In the genomic region with DNA sequence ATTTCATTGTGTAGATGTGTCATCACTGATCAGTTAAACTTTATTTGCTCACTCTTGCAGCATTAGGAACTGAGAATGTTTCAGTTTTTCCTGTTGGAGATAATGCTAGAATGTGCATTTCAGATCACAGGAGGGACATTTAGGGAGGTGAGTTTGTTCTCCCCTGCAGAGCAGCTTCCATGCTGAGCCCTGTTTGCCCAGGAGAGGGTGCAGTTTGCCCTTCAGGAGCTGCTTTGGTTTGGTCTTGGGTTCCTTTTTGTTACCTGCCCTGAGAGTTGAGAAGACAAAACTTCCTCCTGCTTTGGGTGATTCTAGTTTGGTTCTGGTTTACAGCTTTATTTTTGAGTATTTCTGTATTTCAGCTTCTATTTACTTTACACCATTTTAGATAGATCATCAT, we compare ENCODE assay signal across 8 cellular contexts. TPM values are rescaled to one million over a fixed set of nuclear protein-coding genes. Genes with fewer than 3 reads are reported as not detected.
A peak's percentile ranks its signal among the peaks of the same experiment; 100 is the strongest.
DNase-seq lines count a peak whose midpoint lies in the region; ATAC-seq and TF ChIP-seq lines count a peak whose summit lies in the region.

No MANE protein-coding gene starts in this region.

- H3K4me3 ChIP-seq in NB4 (ENCODE audit: low read depth, low read length), result no peak overlapping the region
- H3K4me3 ChIP-seq in prostate gland, result no peak overlapping the region

- peaks cover 38% of the 10 kb centered on the region for H3K4me1 Mint-ChIP-seq in activated CD4-positive, alpha-beta T cell treated with anti-CD3 and anti-CD28 coated beads, Interleukin-2, amount 10 ng/mL, durations not matched to agents 24 days and 14 days

- H3K27me3 Mint-ChIP-seq in activated CD4-positive, alpha-beta T cell treated with anti-CD3 and anti-CD28 coated beads, Interleukin-2, amount 10 ng/mL, durations not matched to agents 24 days and 14 days, result no peaks in the 10 kb centered on the region

- peak overlapping the region in 1 of 2 donors; percentile 23 for H3K27ac ChIP-seq in prostate gland

- no peak overlapping the region for H3K4me3 Mint-ChIP-seq in activated CD4-positive, alpha-beta T cell treated with anti-CD3 and anti-CD28 coated beads, Interleukin-2, amount 10 ng/mL, durations not matched to agents 24 days and 14 days

- peak; percentile 64 for DNase-seq in activated gamma-delta T cell treated with Interleukin-2 at 50 U/mL for 16 hours
- no peak for DNase-seq in activated gamma-delta T cell (lab: John Stamatoyannopoulos, UW)
- DNase-seq in NB4 (ENCODE audit: low read depth), result peak; percentile 63
- DNase-seq in activated CD4-positive, alpha-beta T cell treated with anti-CD3 and anti-CD28 coated beads, Interleukin-2, amount 10 ng/mL, durations not matched to agents 24 days and 14 days, result peak; percentile 91
- DNase-seq in effector CD4-positive, alpha-beta T cell, result peak; percentile 59
- DNase-seq in prostate gland (ENCODE audit: low spot score), result no peak
- DNase-seq in NCI-H446 (lab: John Stamatoyannopoulos, UW), result no peak

- H3K36me3 Mint-ChIP-seq in activated CD4-positive, alpha-beta T cell treated with anti-CD3 and anti-CD28 coated beads, Interleukin-2, amount 10 ng/mL, durations not matched to agents 24 days and 14 days (ENCODE audit: low read depth), result peaks cover 24% of the 10 kb centered on the region

- intact Hi-C loops in activated CD4-positive, alpha-beta T cell treated with anti-CD3 and anti-CD28 coated beads, Interleukin-2, amount 10 ng/mL, durations not matched to agents 24 days and 14 days (cut with micrococcal nuclease), result loop anchor here (1.0 to 5.0 kb wide), 3 partner anchors 15 to 47 kb away; no protein-coding TSS in a partner anchor
- intact Hi-C loops in prostate gland (cut with DNase I), result no loop called here

- TF ChIP-seq POLR2A in NB4 (IDR thresholded peaks at IDR 0.05; ENCODE audit: extremely low read depth, insufficient read length) (no peak), prostate gland (IDR thresholded peaks at IDR 0.05) (no peak)

- no peaks in the 10 kb centered on the region for H3K36me3 ChIP-seq in prostate gland

- H3K27me3 ChIP-seq in prostate gland (replicated peaks; ENCODE audit: insufficient read depth), result no peaks in the 10 kb centered on the region

- TF ChIP-seq CTCF in NB4 (IDR thresholded peaks at IDR 0.05; ENCODE audit: low read depth, low read length) (peak; percentile 81), prostate gland (IDR thresholded peaks at IDR 0.05) (peak in 3 of 4 experiments; percentile 34 to 65 (median 54))

- no peak for ATAC-seq in HG02610 (IDR thresholded peaks at IDR 0.05; ENCODE audit: unreplicated experiment)

- H3K4me1 ChIP-seq in prostate gland (replicated peaks), result no peaks in the 10 kb centered on the region

- H3K27ac Mint-ChIP-seq in activated CD4-positive, alpha-beta T cell treated with anti-CD3 and anti-CD28 coated beads, Interleukin-2, amount 10 ng/mL, durations not matched to agents 24 days and 14 days, result peak overlapping the region; percentile 1

- no peaks in the 10 kb centered on the region for H3K9me3 Mint-ChIP-seq in activated CD4-positive, alpha-beta T cell treated with anti-CD3 and anti-CD28 coated beads, Interleukin-2, amount 10 ng/mL, durations not matched to agents 24 days and 14 days

- no peaks in the 10 kb centered on the region for H3K9me3 ChIP-seq in prostate gland

RNA-seq across cellular contexts. Expression of gene DGKD, which starts 49.9 kb away (rescaled TPM):
- 49.1 and 52.8 TPM in 2 replicates for total RNA-seq in activated CD4-positive, alpha-beta T cell treated with anti-CD3 and anti-CD28 coated beads, Interleukin-2, amount 10 ng/mL, durations not matched to agents 24 days and 14 days
- 10 to 100 TPM; 21.5 to 63.1 TPM for total RNA-seq in prostate gland

Comparison
In these comparisons a context has a peak if more than half of its experiments do, and no peak if none do; other contexts are left out.
1. DNase-seq: peak in activated gamma-delta T cell treated with Interleukin-2 at 50 U/mL for 16 hours (single experiment), NB4 (single experiment), activated CD4-positive, alpha-beta T cell treated with anti-CD3 and anti-CD28 coated beads, Interleukin-2, amount 10 ng/mL, durations not matched to agents 24 days and 14 days (single experiment) and effector CD4-positive, alpha-beta T cell (single experiment); none in activated gamma-delta T cell (single experiment), prostate gland (single experiment) and NCI-H446 (0 of 2).